20 cellular contexts compared by ENCODE assay signal in genomic region chr6:76703786-76704185, GRCh38.
DNase-seq lines count a peak whose midpoint lies in the region; ATAC-seq, FAIRE-seq and TF ChIP-seq lines count a peak whose summit lies in the region.
"Had no signal": no experiment of that assay in that cellular context is flagged by ENCODE, and none has a peak within 500 bp of the region (broad histone marks: within the 10 kb centered on the region; RNA-seq: fewer than 3 reads in every experiment).

No MANE protein-coding gene starts in this region.

- no peak overlapping the region for H2BK20ac ChIP-seq in H1 (ENCODE audit: low read length)

- H3K27ac Mint-ChIP-seq in GM23338: no peak overlapping the region
- H3K27ac Mint-ChIP-seq: CD4-positive, alpha-beta T cell had no signal

- H3K4me3 ChIP-seq in GM23338 (no peak overlapping the region), H1 (ENCODE audit: extremely low read depth in 1 of 4, insufficient read depth in 2 of 4, low read depth in 3 of 4, low read length in 4 of 4) (no peak overlapping the region), keratinocyte (ENCODE audit: control insufficient read depth in 2 of 3, extremely low read depth in 1 of 3, insufficient read depth in 2 of 3, low read depth in 1 of 3, low read length in 3 of 3) (no peak overlapping the region)
- H3K4me3 ChIP-seq: BLaER1, K562, Peyer's patch had no signal

- peaks cover 4% of the 10 kb centered on the region; the same call in 1 of the 2 replicates for H4K20me1 ChIP-seq in GM23338 (replicated peaks; ENCODE audit: insufficient read depth)
- peaks cover 0 to 2% of the 10 kb centered on the region in 2 experiments for H4K20me1 ChIP-seq in H1 (replicated peaks in 1 of 2; ENCODE audit: control insufficient read depth in 1 of 2, insufficient read depth in 2 of 2, low read length in 2 of 2)
- no peaks in the 10 kb centered on the region for H4K20me1 ChIP-seq in keratinocyte (ENCODE audit: control insufficient read depth, extremely low read depth, insufficient read depth, low read length)
- H4K20me1 ChIP-seq: BLaER1 had no signal

- no peak overlapping the region for H3K4ac ChIP-seq in H1 (replicated peaks; ENCODE audit: insufficient read length, low read depth, low read length)

- peaks cover 4% of the 10 kb centered on the region; the same call in 2 of the 3 replicates for H3K4me1 Mint-ChIP-seq in GM23338

- TF ChIP-seq CTCF in GM23338 (conservative IDR thresholded peaks at IDR 0.05; ENCODE audit: low read depth in 2 of 2): no peak
- TF ChIP-seq CTCF in H1 (IDR thresholded peaks at IDR 0.05; ENCODE audit: control extremely low read depth in 1 of 3, insufficient read depth in 1 of 3, low read depth in 1 of 3, low read length in 3 of 3): no peak
- TF ChIP-seq CTCF in keratinocyte (optimal IDR thresholded peaks at IDR 0.05 in 1 of 3, IDR thresholded peaks at IDR 0.05 in 1 of 3, conservative IDR thresholded peaks at IDR 0.05 in 1 of 3; ENCODE audit: extremely low read depth in 1 of 3, insufficient read depth in 2 of 3, low read length in 3 of 3): no peak

- H3K56ac ChIP-seq in H1 (replicated peaks; ENCODE audit: insufficient read length, low read depth, low read length): no peak overlapping the region

- H2BK12ac ChIP-seq in H1 (ENCODE audit: low read depth, low read length): no peak overlapping the region

- H3F3A ChIP-seq in GM23338 (replicated peaks; ENCODE audit: low read depth): no peaks in the 10 kb centered on the region

- H2AFZ ChIP-seq in GM23338 (no peak overlapping the region), H1 (ENCODE audit: low read length) (no peak overlapping the region), keratinocyte (ENCODE audit: control insufficient read depth, low read length) (no peak overlapping the region)

- H3K4me1 ChIP-seq in GM23338 (ENCODE audit: insufficient read depth) (no peaks in the 10 kb centered on the region), H1 (replicated peaks in 1 of 4; ENCODE audit: control insufficient read depth in 3 of 4, insufficient read depth in 4 of 4, low read length in 3 of 4) (no peaks in the 10 kb centered on the region), keratinocyte (ENCODE audit: control insufficient read depth, extremely low read depth, insufficient read depth, low read length) (peaks cover 13% of the 10 kb centered on the region)
- H3K4me1 ChIP-seq: BLaER1, Peyer's patch had no signal

- no peak for TF ChIP-seq EP300 in H1 (IDR thresholded peaks at IDR 0.05; ENCODE audit: borderline replicate concordance in 1 of 2, low read depth in 2 of 2, low read length in 2 of 2)

- no peak overlapping the region for H3K23ac ChIP-seq in H1 (ENCODE audit: insufficient read length)

- H3K79me1 ChIP-seq in H1 (ENCODE audit: low read depth, low read length): no peaks in the 10 kb centered on the region; the same call in 1 of the 2 replicates

- dilution Hi-C loops in keratinocyte (cut with MboI; ENCODE audit: extremely low pct_ligation_motif_present, low sequenced_read_pairs): no loop called here

- H4K5ac ChIP-seq in H1 (ENCODE audit: insufficient read length, low read depth, low read length): no peak overlapping the region

- no peak overlapping the region for H3K4me3 Mint-ChIP-seq in GM23338
- H3K4me3 Mint-ChIP-seq: CD4-positive, alpha-beta T cell had no signal

- no peak overlapping the region for H2AK5ac ChIP-seq in H1 (ENCODE audit: low read depth, low read length)

- H3K14ac ChIP-seq in H1 (ENCODE audit: insufficient read length): no peak overlapping the region

- H3K27ac ChIP-seq in GM23338 (ENCODE audit: low read depth): no peak overlapping the region
- no peak overlapping the region for H3K27ac ChIP-seq in H1 (ENCODE audit: low read depth, low read length)
- peak overlapping the region; percentile 27 for H3K27ac ChIP-seq in keratinocyte (ENCODE audit: control insufficient read depth, insufficient read depth, low read length)
- H3K27ac ChIP-seq: BLaER1, Peyer's patch had no signal

- CTCF ChIA-PET in H1 (lab: Charles Lee; ENCODE audit: partially characterized antibody): no interaction called here

- no peak for TF ChIP-seq POLR2A in H1 (IDR thresholded peaks at IDR 0.05; ENCODE audit: control extremely low read depth in 1 of 2, low read depth in 2 of 2, low read length in 2 of 2)

- no peak overlapping the region for H2BK5ac ChIP-seq in H1 (ENCODE audit: low read depth, low read length)

- H3K9me1 ChIP-seq in keratinocyte (ENCODE audit: control insufficient read depth, extremely low read depth, insufficient read depth, low read length): no peaks in the 10 kb centered on the region

- ATAC-seq in GM23338: no peak
- ATAC-seq in GM18498 (IDR thresholded peaks at IDR 0.05; ENCODE audit: unreplicated experiment): no peak
- ATAC-seq: K562 had no signal

- DNase-seq in GM23338 (ENCODE audit: low spot score): peak; percentile 27
- peak; percentile 48 for DNase-seq in NCI-H82 treated with DMSO at 0.1 percent for 48 hours (lab: John Stamatoyannopoulos, UW; ENCODE audit: unreplicated experiment)
- no peak for DNase-seq in H1 (ENCODE audit: low read depth in 1 of 2, low spot score in 2 of 2)
- DNase-seq in keratinocyte (ENCODE audit: low read depth, low spot score): no peak
- no peak for DNase-seq in activated CD8-positive, alpha-beta memory T cell treated with anti-CD3 and anti-CD28 coated beads, Interleukin-2, amount 50 U/mL, for 48 hours
- no peak for DNase-seq in midbrain (lab: John Stamatoyannopoulos, UW)
- DNase-seq: CD4-positive, alpha-beta T cell; COR-L47; DMS 273 treated with DMSO at 0.1 percent for 48 hours; DMS79 treated with DMSO at 0.1 percent for 48 hours; MM.1S; NCI-H1048; NCI-H1417 treated with DMSO at 0.1 percent for 48 hours; NCI-H187; Peyer's patch; Right ventricle myocardium superior had no signal

- H3K36me3 ChIP-seq in GM23338 (ENCODE audit: insufficient read depth): no peaks in the 10 kb centered on the region
- H3K36me3 ChIP-seq in H1 (ENCODE audit: control insufficient read depth in 2 of 4, insufficient read depth in 4 of 4, low read length in 3 of 4): no peaks in the 10 kb centered on the region
- H3K36me3 ChIP-seq in keratinocyte (ENCODE audit: control insufficient read depth in 2 of 2, extremely low read depth in 1 of 2, insufficient read depth in 2 of 2, low read length in 2 of 2): no peaks in the 10 kb centered on the region
- H3K36me3 ChIP-seq: BLaER1, Peyer's patch had no signal

- H3K27me3 ChIP-seq in GM23338 (ENCODE audit: insufficient read depth) (no peaks in the 10 kb centered on the region), H1 (replicated peaks in 1 of 4; ENCODE audit: control insufficient read depth in 3 of 4, extremely low read depth in 1 of 4, insufficient read depth in 3 of 4, low read length in 3 of 4) (peaks cover 0 to 2% (median 0%) of the 10 kb centered on the region in 4 experiments; a peak in 1 of 7 replicates), keratinocyte (ENCODE audit: control insufficient read depth, extremely low read depth, insufficient read depth, low read length) (no peaks in the 10 kb centered on the region)
- H3K27me3 ChIP-seq: BLaER1, Peyer's patch had no signal

- H3K18ac ChIP-seq in H1 (ENCODE audit: extremely low read depth, low read length): no peak overlapping the region

- H3K23me2 ChIP-seq in H1 (ENCODE audit: low read depth, low read length): no peaks in the 10 kb centered on the region

- H3K9me3 Mint-ChIP-seq in GM23338: no peaks in the 10 kb centered on the region

- WGBS in H1 (ENCODE audit: extremely low coverage in 1 of 2, insufficient coverage in 1 of 2, insufficient read length in 1 of 2, insufficient replicate concordance in 2 of 2, low coverage in 1 of 2, low lambda C conversion rate in 2 of 2, missing lambda C conversion rate in 1 of 2), 2 experiments: 82% methylated on average over 1 of the region's 1 CpG; no CpG with 5 or more reads in 1 of the 2 experiments

- no peak overlapping the region for H4K8ac ChIP-seq in H1 (ENCODE audit: extremely low read depth, insufficient read depth, low read length)

- no peaks in the 10 kb centered on the region; the same call in 2 of the 3 replicates for H3K36me3 Mint-ChIP-seq in GM23338 (ENCODE audit: low read depth)

- H3K9ac ChIP-seq in H1 (replicated peaks in 1 of 4; ENCODE audit: extremely low read depth in 1 of 4, low read depth in 3 of 4, low read length in 3 of 4): no peak overlapping the region
- no peak overlapping the region for H3K9ac ChIP-seq in keratinocyte (ENCODE audit: control insufficient read depth, extremely low read depth, insufficient read depth, low read length)
- H3K9ac ChIP-seq: BLaER1 had no signal

- H3K4me2 ChIP-seq in GM23338 (no peak overlapping the region), H1 (ENCODE audit: insufficient read depth in 1 of 2, low read depth in 2 of 2, low read length in 2 of 2) (no peak overlapping the region), keratinocyte (ENCODE audit: control insufficient read depth, extremely low read depth, insufficient read depth, low read depth, low read length) (peak overlapping the region; percentile 13)
- H3K4me2 ChIP-seq: BLaER1 had no signal

- no peak overlapping the region for H2BK120ac ChIP-seq in H1 (replicated peaks; ENCODE audit: low read depth, low read length)

- H3K9me2 ChIP-seq in GM23338 (ENCODE audit: insufficient read depth): no peaks in the 10 kb centered on the region

- FAIRE-seq in H1 (lab: Jason Lieb, UNC) (no peak), keratinocyte (lab: Jason Lieb, UNC) (peak; percentile 26)
- FAIRE-seq: GM12891, K562 had no signal

- no peak overlapping the region for H2BK15ac ChIP-seq in H1 (ENCODE audit: low read length)

- no peaks in the 10 kb centered on the region for H3K27me3 Mint-ChIP-seq in GM23338 (ENCODE audit: insufficient read depth, low read depth, poor library complexity)
- H3K27me3 Mint-ChIP-seq: CD4-positive, alpha-beta T cell had no signal

- TF ChIP-seq RAD21 in H1 (IDR thresholded peaks at IDR 0.05 in 1 of 2, conservative IDR thresholded peaks at IDR 0.05 in 1 of 2; ENCODE audit: low read depth in 2 of 2, low read length in 2 of 2): no peak

- POLR2A ChIA-PET in H1 (lab: Charles Lee; ENCODE audit: partially characterized antibody): no interaction called here

- H3K79me2 ChIP-seq in GM23338 (replicated peaks; ENCODE audit: insufficient read depth) (no peaks in the 10 kb centered on the region), H1 (ENCODE audit: control insufficient read depth in 1 of 2, insufficient read depth in 2 of 2, low read length in 2 of 2) (no peaks in the 10 kb centered on the region), keratinocyte (ENCODE audit: control insufficient read depth, insufficient read depth, low read length) (no peaks in the 10 kb centered on the region)

- H3K9me3 ChIP-seq in H1 (ENCODE audit: insufficient read depth in 2 of 2, low read depth in 1 of 2, low read length in 1 of 2) (no peaks in the 10 kb centered on the region), keratinocyte (ENCODE audit: control insufficient read depth, low read depth, low read length) (no peaks in the 10 kb centered on the region)
- H3K9me3 ChIP-seq: BLaER1, Peyer's patch had no signal

- no peak overlapping the region for H4K91ac ChIP-seq in H1 (replicated peaks; ENCODE audit: insufficient read length, low read length)

TF ChIP-seq in GM23338, 12 proteins besides CTCF, POLR2A, EP300 and RAD21 (continues in another document):
- no peak for TF ChIP-seq CREB1 (CRISPR knock-in tag; IDR thresholded peaks at IDR 0.05; ENCODE audit: low read depth)
- TF ChIP-seq ZNF114 (CRISPR knock-in tag; IDR thresholded peaks at IDR 0.05): no peak

TF ChIP-seq in H1, 55 proteins besides CTCF, POLR2A, EP300 and RAD21 (continues in another document):
- TF ChIP-seq POLR2AphosphoS5 (IDR thresholded peaks at IDR 0.05; ENCODE audit: low read depth, low read length): 0 out of 2 replicates have a peak, but pooled peaks have one; percentile 28

Comparison
In these comparisons a context has a peak if more than half of its experiments do, and no peak if none do; other contexts are left out.
1. DNase-seq: peak in GM23338 (single experiment) and NCI-H82 treated with DMSO at 0.1 percent for 48 hours (single experiment); none in H1 (0 of 2), keratinocyte (single experiment), activated CD8-positive, alpha-beta memory T cell treated with anti-CD3 and anti-CD28 coated beads, Interleukin-2, amount 50 U/mL, for 48 hours (single experiment) and midbrain (single experiment).